In the genomic region with DNA sequence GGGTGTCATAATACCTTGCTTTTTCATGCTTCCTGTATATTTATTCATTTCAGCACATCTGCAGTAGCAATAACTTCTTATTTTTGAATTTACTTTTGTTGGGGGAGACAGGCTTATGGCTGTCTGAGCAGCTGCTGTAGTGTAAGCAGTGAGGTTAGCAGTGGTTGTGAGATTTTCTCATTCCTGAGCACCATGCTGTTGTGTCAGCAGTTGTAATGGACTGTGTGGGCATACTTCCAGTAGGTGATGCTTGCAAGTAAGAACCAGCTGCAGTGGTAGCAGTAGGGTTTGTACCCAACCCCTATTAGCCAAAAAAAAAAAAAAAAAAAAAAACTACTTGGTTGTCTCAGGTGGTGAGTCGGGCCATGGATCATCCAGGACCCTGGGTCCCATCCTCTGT, we compare ENCODE assay signal across 28 cellular contexts.
"Had no signal": no experiment of that assay in that cellular context is flagged by ENCODE, and none has a peak within 500 bp of the region (broad histone marks: within the 10 kb centered on the region; RNA-seq: fewer than 3 reads in every experiment).

No MANE protein-coding gene starts in this region.

- H2AFZ ChIP-seq: hepatocyte had no signal

- DNase-seq: colonic mucosa; cortex of kidney; dermis blood vessel endothelial cell; dorsolateral prefrontal cortex; effector CD4-positive, alpha-beta T cell; effector CD8-positive, alpha-beta T cell; effector memory CD4-positive, alpha-beta T cell; effector memory CD8-positive, alpha-beta T cell; endodermal cell; erythroblast; esophagus squamous epithelium; foreskin fibroblast; foreskin keratinocyte; foreskin melanocyte; gastrocnemius medialis; glutamatergic neuron; head of caudate nucleus; heart left ventricle; heart right ventricle had no signal

- H3K4me1 ChIP-seq: colonic mucosa, esophagus muscularis mucosa, esophagus squamous epithelium, foreskin keratinocyte, gastrocnemius medialis, gastroesophageal sphincter, heart left ventricle, heart right ventricle had no signal

- H3K36me3 ChIP-seq: colonic mucosa, esophagus muscularis mucosa, esophagus squamous epithelium, gastrocnemius medialis, gastroesophageal sphincter, heart left ventricle, heart right ventricle had no signal

- H3K27me3 ChIP-seq: colonic mucosa, dorsolateral prefrontal cortex, esophagus muscularis mucosa, esophagus squamous epithelium, foreskin keratinocyte, gastrocnemius medialis, gastroesophageal sphincter, heart left ventricle, heart right ventricle, hepatocyte had no signal

- H3K4me2 ChIP-seq: hepatocyte had no signal

- ATAC-seq: effector memory CD8-positive, alpha-beta T cell; esophagus mucosa; foreskin keratinocyte; gastrocnemius medialis; gastroesophageal sphincter; heart left ventricle; heart right ventricle had no signal

- H3K27ac ChIP-seq: colonic mucosa, coronary artery, dorsolateral prefrontal cortex, epithelial cell of prostate, esophagus muscularis mucosa, esophagus squamous epithelium, foreskin keratinocyte, gastrocnemius medialis, gastroesophageal sphincter, heart left ventricle, heart right ventricle, hepatocyte had no signal

- H3K79me2 ChIP-seq: hepatocyte had no signal

- H3K9me3 ChIP-seq: colonic mucosa had no signal

- FAIRE-seq: colon, endometrium, endothelial cell of umbilical vein had no signal

- H3K4me3 ChIP-seq: colonic mucosa, coronary artery, dorsolateral prefrontal cortex, esophagus muscularis mucosa, esophagus squamous epithelium, gastroesophageal sphincter, heart left ventricle, heart right ventricle, hepatocyte had no signal
